In the genomic region with DNA sequence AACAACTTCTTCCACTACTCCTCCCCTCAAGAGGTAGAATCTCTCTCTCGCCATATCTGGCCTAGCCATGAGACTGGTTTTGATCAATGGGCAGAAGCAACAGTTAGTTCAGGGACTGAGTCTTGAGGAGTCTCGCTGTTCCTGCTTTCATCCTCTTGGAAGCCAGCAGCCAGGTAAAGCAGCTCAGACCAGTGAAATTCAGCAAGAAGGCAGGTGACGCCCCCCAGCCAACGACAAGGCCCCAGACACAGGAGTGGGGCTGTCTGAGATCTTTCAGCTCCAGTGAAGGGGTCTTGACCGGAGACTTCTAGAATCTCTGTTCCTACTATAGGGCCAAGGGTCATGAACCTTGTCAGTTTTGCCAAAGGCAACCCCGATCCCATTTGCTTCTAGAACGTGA, we compare ENCODE assay signal across 36 cellular contexts.
"Had no signal": no experiment of that assay in that cellular context is flagged by ENCODE, and none has a peak within 500 bp of the region (broad histone marks: within the 10 kb centered on the region; RNA-seq: fewer than 3 reads in every experiment).

No MANE protein-coding gene starts in this region.

- H3K9me3 ChIP-seq: adrenal gland had no signal

- H3K36me3 Mint-ChIP-seq: activated CD4-positive, alpha-beta memory T cell treated with anti-CD3 and anti-CD28 coated beads for 36 hours; activated CD8-positive, alpha-beta memory T cell treated with anti-CD3 and anti-CD28 coated beads, Interleukin-2, amount 10 ng/mL, durations not matched to agents 7 days and 5 days; activated naive CD4-positive, alpha-beta T cell treated with anti-CD3 and anti-CD28 coated beads, Interleukin-2, amount 50 U/mL, for 72 hours; activated naive CD8-positive, alpha-beta T cell treated with anti-CD3 and anti-CD28 coated beads for 36 hours; brain had no signal

- H3K4me1 Mint-ChIP-seq: activated B cell treated with CpG ODN at 0.5 μM for 24 hours; activated CD8-positive, alpha-beta memory T cell treated with anti-CD3 and anti-CD28 coated beads, Interleukin-2, amount 10 ng/mL, durations not matched to agents 7 days and 5 days; activated naive CD8-positive, alpha-beta T cell treated with anti-CD3 and anti-CD28 coated beads for 36 hours had no signal

- H3K4me1 ChIP-seq: adrenal gland had no signal

- H3K27ac Mint-ChIP-seq: activated B cell treated with CpG ODN at 0.5 μM for 24 hours; activated CD4-positive, alpha-beta memory T cell treated with anti-CD3 and anti-CD28 coated beads for 36 hours; activated CD4-positive, alpha-beta T cell treated with anti-CD3 and anti-CD28 coated beads, Interleukin-2, amount 10 ng/mL, durations not matched to agents 24 days and 14 days; activated CD8-positive, alpha-beta memory T cell treated with anti-CD3 and anti-CD28 coated beads, Interleukin-2, amount 10 ng/mL, durations not matched to agents 7 days and 5 days; activated CD8-positive, alpha-beta T cell treated with anti-CD3 and anti-CD28 coated beads for 36 hours; activated naive CD4-positive, alpha-beta T cell treated with anti-CD3 and anti-CD28 coated beads for 36 hours; activated naive CD4-positive, alpha-beta T cell treated with anti-CD3 and anti-CD28 coated beads, Interleukin-2, amount 50 U/mL, for 72 hours; activated naive CD8-positive, alpha-beta T cell treated with anti-CD3 and anti-CD28 coated beads for 36 hours; activated T-cell treated with anti-CD3 and anti-CD28 coated beads, Interleukin-2, amount 50 U/mL, for 72 hours; activated T-helper 1 cell treated with anti-CD3 and anti-CD28 coated beads, Interleukin-12 subunit alpha, Interleukin-12 subunit beta, Interleukin-2, Interleukin-4 antibody, amounts not matched to agents 30 ng/mL and 10 ng/mL and 1 ng/mL, durations not matched to agents 14 hours and 24 hours and 36 hours; activated T-helper 17 cell treated with anti-CD3 and anti-CD28 coated beads, Interleukin-2, amount 50 U/mL, for 72 hours; brain; T-helper 1 cell treated with Interleukin-12 subunit alpha and Interleukin-12 subunit beta and Interleukin-4 antibody, amounts not matched to agents 30 μg/mL and 1 μg/mL, for 36 hours; T-helper 2 cell treated with Interferon-gamma antibody and Interleukin-4, amounts not matched to agents 5 μg/mL and 100 μg/mL, for 36 hours had no signal

- H3K4me3 Mint-ChIP-seq: activated B cell treated with CpG ODN at 0.5 μM for 24 hours; activated CD4-positive, alpha-beta memory T cell treated with anti-CD3 and anti-CD28 coated beads for 36 hours; activated CD4-positive, alpha-beta T cell treated with anti-CD3 and anti-CD28 coated beads, Interleukin-2, amount 10 ng/mL, durations not matched to agents 24 days and 14 days; activated CD8-positive, alpha-beta memory T cell treated with anti-CD3 and anti-CD28 coated beads, Interleukin-2, amount 10 ng/mL, durations not matched to agents 7 days and 5 days; activated CD8-positive, alpha-beta T cell treated with anti-CD3 and anti-CD28 coated beads for 36 hours; activated naive CD4-positive, alpha-beta T cell treated with anti-CD3 and anti-CD28 coated beads for 36 hours; activated naive CD8-positive, alpha-beta T cell treated with anti-CD3 and anti-CD28 coated beads for 36 hours; activated T-cell treated with anti-CD3 and anti-CD28 coated beads, Interleukin-2, amount 50 U/mL, for 4 hours; activated T-cell treated with anti-CD3 and anti-CD28 coated beads, Interleukin-2, amount 50 U/mL, for 72 hours; activated T-helper 1 cell treated with anti-CD3 and anti-CD28 coated beads, Interleukin-12 subunit alpha, Interleukin-12 subunit beta, Interleukin-2, Interleukin-4 antibody, amounts not matched to agents 30 ng/mL and 10 ng/mL and 1 ng/mL, durations not matched to agents 14 hours and 24 hours and 36 hours; activated T-helper 17 cell treated with anti-CD3 and anti-CD28 coated beads, Interleukin-2, amount 50 U/mL, for 72 hours; brain; central memory CD8-positive, alpha-beta T cell; T-helper 1 cell treated with Interleukin-12 subunit alpha and Interleukin-12 subunit beta and Interleukin-4 antibody, amounts not matched to agents 30 μg/mL and 1 μg/mL, for 36 hours; T-helper 2 cell treated with Interferon-gamma antibody and Interleukin-4, amounts not matched to agents 5 μg/mL and 100 μg/mL, for 36 hours had no signal

- H3K27ac ChIP-seq: adrenal gland, cardiac muscle cell, VCaP had no signal

- ATAC-seq: activated CD8-positive, alpha-beta memory T cell treated with anti-CD3 and anti-CD28 coated beads, Interleukin-2, amount 10 ng/mL, durations not matched to agents 7 days and 5 days; activated CD8-positive, alpha-beta T cell treated with anti-CD3 and anti-CD28 coated beads for 36 hours; activated naive CD4-positive, alpha-beta T cell treated with anti-CD3 and anti-CD28 coated beads, Interleukin-2, amount 50 U/mL, for 72 hours; activated T-cell treated with anti-CD3 and anti-CD28 coated beads, Interleukin-2, amount 50 U/mL, for 4 hours; activated T-cell treated with anti-CD3 and anti-CD28 coated beads, Interleukin-2, amount 50 U/mL, for 72 hours; activated T-helper 17 cell treated with anti-CD3 and anti-CD28 coated beads, Interleukin-2, amount 50 U/mL, for 72 hours had no signal

- H3K4me3 ChIP-seq: adrenal gland, cardiac muscle cell had no signal

- H3K9me3 Mint-ChIP-seq: activated B cell treated with CpG ODN at 0.5 μM for 24 hours; activated CD4-positive, alpha-beta memory T cell treated with anti-CD3 and anti-CD28 coated beads for 36 hours; activated CD4-positive, alpha-beta T cell treated with anti-CD3 and anti-CD28 coated beads, Interleukin-2, amount 10 ng/mL, durations not matched to agents 24 days and 14 days; activated CD8-positive, alpha-beta T cell treated with anti-CD3 and anti-CD28 coated beads for 36 hours; activated naive CD4-positive, alpha-beta T cell treated with anti-CD3 and anti-CD28 coated beads for 36 hours; activated naive CD4-positive, alpha-beta T cell treated with anti-CD3 and anti-CD28 coated beads, Interleukin-2, amount 50 U/mL, for 72 hours; activated naive CD8-positive, alpha-beta T cell treated with anti-CD3 and anti-CD28 coated beads for 36 hours; activated T-cell treated with anti-CD3 and anti-CD28 coated beads, Interleukin-2, amount 50 U/mL, for 4 hours; activated T-cell treated with anti-CD3 and anti-CD28 coated beads, Interleukin-2, amount 50 U/mL, for 72 hours; activated T-helper 1 cell treated with anti-CD3 and anti-CD28 coated beads, Interleukin-12 subunit alpha, Interleukin-12 subunit beta, Interleukin-2, Interleukin-4 antibody, amounts not matched to agents 30 ng/mL and 10 ng/mL and 1 ng/mL, durations not matched to agents 14 hours and 24 hours and 36 hours; activated T-helper 17 cell treated with anti-CD3 and anti-CD28 coated beads, Interleukin-2, amount 50 U/mL, for 72 hours; brain; central memory CD8-positive, alpha-beta T cell; T-helper 1 cell treated with Interleukin-12 subunit alpha and Interleukin-12 subunit beta and Interleukin-4 antibody, amounts not matched to agents 30 μg/mL and 1 μg/mL, for 36 hours; T-helper 2 cell treated with Interferon-gamma antibody and Interleukin-4, amounts not matched to agents 5 μg/mL and 100 μg/mL, for 36 hours had no signal

- H3K27me3 ChIP-seq: adrenal gland, cardiac muscle cell had no signal

- H3K27me3 Mint-ChIP-seq: central memory CD8-positive, alpha-beta T cell had no signal

- DNase-seq: activated B cell treated with CpG ODN at 0.5 μM for 24 hours; activated CD4-positive, alpha-beta memory T cell treated with anti-CD3 and anti-CD28 coated beads for 36 hours; activated CD4-positive, alpha-beta T cell treated with anti-CD3 and anti-CD28 coated beads for 4 hours; activated CD4-positive, alpha-beta T cell treated with anti-CD3 and anti-CD28 coated beads, Interleukin-2, amount 10 ng/mL, durations not matched to agents 24 days and 14 days; activated CD4-positive, alpha-beta T cell treated with anti-CD3 and anti-CD28 coated beads, Interleukin-2, amount 50 U/mL, for 1 hour; activated CD4-positive, alpha-beta T cell treated with anti-CD3 and anti-CD28 coated beads, Interleukin-2, amount 50 U/mL, for 4 hours; activated CD4-positive, CD25-positive, alpha-beta regulatory T cell treated with anti-CD3 and anti-CD28 coated beads, Interleukin-2, amount 50 U/mL, for 72 hours; activated CD8-positive, alpha-beta memory T cell treated with anti-CD3 and anti-CD28 coated beads, Interleukin-2, amount 10 ng/mL, durations not matched to agents 7 days and 5 days; activated CD8-positive, alpha-beta T cell treated with anti-CD3 and anti-CD28 coated beads for 36 hours; activated effector memory CD4-positive, alpha-beta T cell treated with anti-CD3 and anti-CD28 coated beads, Interleukin-2, amount 50 U/mL, for 16 hours; activated gamma-delta T cell treated with Interleukin-2 at 50 U/mL for 16 hours; activated naive CD4-positive, alpha-beta T cell; activated naive CD4-positive, alpha-beta T cell treated with anti-CD3 and anti-CD28 coated beads for 36 hours; activated naive CD4-positive, alpha-beta T cell treated with anti-CD3 and anti-CD28 coated beads, Interleukin-2, amount 50 U/mL, for 16 hours; activated naive CD8-positive, alpha-beta T cell treated with anti-CD3 and anti-CD28 coated beads for 36 hours; activated T-cell treated with anti-CD3 and anti-CD28 coated beads for 4 hours; activated T-cell treated with anti-CD3 and anti-CD28 coated beads, Interleukin-2, amount 50 U/mL, for 1 hour; activated T-cell treated with anti-CD3 and anti-CD28 coated beads, Interleukin-2, amount 50 U/mL, for 4 hours; activated T-cell treated with anti-CD3 and anti-CD28 coated beads, Interleukin-2, amount 50 U/mL, for 72 hours; adrenal gland; amniotic stem cell; aorta; caudate nucleus; SW 1271; T-helper 1 cell; T-helper 2 cell; T-helper 9 cell had no signal

- H3K36me3 ChIP-seq: adrenal gland, cardiac muscle cell had no signal
